Comparison of ENCODE assay signal across 1 cellular context in the genomic region with DNA sequence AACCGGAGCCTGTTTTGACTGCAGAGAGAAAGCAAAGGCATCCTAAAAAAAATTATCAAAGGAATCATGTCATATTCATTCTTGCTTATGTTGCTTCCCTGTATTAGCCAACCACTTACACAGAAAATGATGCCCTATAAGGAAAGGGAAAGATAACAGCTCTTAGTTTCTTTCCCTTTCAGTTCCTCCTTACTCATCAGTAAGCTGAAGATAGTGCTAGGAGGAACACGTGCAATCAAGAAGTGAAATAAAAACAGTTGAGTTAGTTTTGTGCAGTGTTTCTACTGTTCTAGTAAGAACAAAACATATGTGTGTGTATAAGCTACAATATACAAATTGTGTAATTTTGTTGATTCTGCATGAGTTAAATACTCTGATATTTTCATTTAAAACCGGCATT.
TF ChIP-seq lines count a peak whose summit lies in the region.

No MANE protein-coding gene starts in this region.

TF ChIP-seq in K562, 482 proteins besides CTCF, POLR2A, EP300 and RAD21 (continued from another document and continues in another):
- TF ChIP-seq, protein P1, sequence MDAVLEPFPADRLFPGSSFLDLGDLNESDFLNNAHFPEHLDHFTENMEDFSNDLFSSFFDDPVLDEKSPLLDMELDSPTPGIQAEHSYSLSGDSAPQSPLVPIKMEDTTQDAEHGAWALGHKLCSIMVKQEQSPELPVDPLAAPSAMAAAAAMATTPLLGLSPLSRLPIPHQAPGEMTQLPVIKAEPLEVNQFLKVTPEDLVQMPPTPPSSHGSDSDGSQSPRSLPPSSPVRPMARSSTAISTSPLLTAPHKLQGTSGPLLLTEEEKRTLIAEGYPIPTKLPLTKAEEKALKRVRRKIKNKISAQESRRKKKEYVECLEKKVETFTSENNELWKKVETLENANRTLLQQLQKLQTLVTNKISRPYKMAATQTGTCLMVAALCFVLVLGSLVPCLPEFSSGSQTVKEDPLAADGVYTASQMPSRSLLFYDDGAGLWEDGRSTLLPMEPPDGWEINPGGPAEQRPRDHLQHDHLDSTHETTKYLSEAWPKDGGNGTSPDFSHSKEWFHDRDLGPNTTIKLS (IDR thresholded peaks at IDR 0.05; ENCODE audit: borderline replicate concordance, low read depth) = no peak
- TF ChIP-seq, protein P2, sequence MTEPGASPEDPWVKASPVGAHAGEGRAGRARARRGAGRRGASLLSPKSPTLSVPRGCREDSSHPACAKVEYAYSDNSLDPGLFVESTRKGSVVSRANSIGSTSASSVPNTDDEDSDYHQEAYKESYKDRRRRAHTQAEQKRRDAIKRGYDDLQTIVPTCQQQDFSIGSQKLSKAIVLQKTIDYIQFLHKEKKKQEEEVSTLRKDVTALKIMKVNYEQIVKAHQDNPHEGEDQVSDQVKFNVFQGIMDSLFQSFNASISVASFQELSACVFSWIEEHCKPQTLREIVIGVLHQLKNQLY (CRISPR knock-in tag; conservative IDR thresholded peaks at IDR 0.05) = no peak
- TF ChIP-seq PHTF2 (CRISPR knock-in tag; IDR thresholded peaks at IDR 0.05) (no peak), KDM5B (IDR thresholded peaks at IDR 0.05; ENCODE audit: insufficient replicate concordance, low read depth, low read length) (no peak), ARNT (IDR thresholded peaks at IDR 0.05) (no peak), TAF15 (IDR thresholded peaks at IDR 0.05; ENCODE audit: low read depth, low read length) (no peak), POLR2AphosphoS2 (IDR thresholded peaks at IDR 0.05; ENCODE audit: low read length) (no peak), NFIC (IDR thresholded peaks at IDR 0.05) (no peak), NCOA2 (IDR thresholded peaks at IDR 0.05; ENCODE audit: partially characterized antibody in 2 of 2) (no peak), ZSCAN29 (IDR thresholded peaks at IDR 0.05) (no peak), BHLHE40 (IDR thresholded peaks at IDR 0.05; ENCODE audit: low read length) (peak; percentile 82), JUND (IDR thresholded peaks at IDR 0.05; ENCODE audit: borderline replicate concordance, low read depth, low read length) (0 out of 2 replicates have a peak, but pooled peaks have one; percentile 12), JUND (tag; IDR thresholded peaks at IDR 0.05; ENCODE audit: borderline replicate concordance, low read depth, low read length) (no peak; the same call in 2 of the 3 replicates), NCOA6 (IDR thresholded peaks at IDR 0.05) (no peak), SMARCA4 (IDR thresholded peaks at IDR 0.05) (peak; percentile 23; the same call in 1 of the 2 replicates), SRF (CRISPR knock-in tag; IDR thresholded peaks at IDR 0.05) (peak; percentile 69 to 95; a peak in 3 of 4 replicates), NR3C1 (CRISPR knock-in tag; IDR thresholded peaks at IDR 0.05) (no peak), ZNF282 (CRISPR knock-in tag; IDR thresholded peaks at IDR 0.05) (no peak), STAT5A (IDR thresholded peaks at IDR 0.05; ENCODE audit: borderline replicate concordance, low read length) (no peak), CEBPB (tag; IDR thresholded peaks at IDR 0.05) (peak; percentile 70; the same call in 1 of the 2 replicates), CEBPG (CRISPR knock-in tag; IDR thresholded peaks at IDR 0.05) (no peak), CEBPG (tag; conservative IDR thresholded peaks at IDR 0.05 in 1 of 2, IDR thresholded peaks at IDR 0.05 in 1 of 2) (peak; percentile 51 to 82; a peak in 3 of 4 replicates), SNRNP70 (optimal IDR thresholded peaks at IDR 0.05; ENCODE audit: low read depth, low read length) (no peak), CBFA2T2 (conservative IDR thresholded peaks at IDR 0.05) (no peak), ZNF75A (CRISPR knock-in tag; IDR thresholded peaks at IDR 0.05) (no peak), CCAR2 (IDR thresholded peaks at IDR 0.05; ENCODE audit: low read depth, low read length) (no peak), L3MBTL2 (IDR thresholded peaks at IDR 0.05) (peak; percentile 60), BRF1 (IDR thresholded peaks at IDR 0.05; ENCODE audit: borderline replicate concordance, extremely low read depth, insufficient read length) (no peak)
- TF ChIP-seq, protein P3, sequence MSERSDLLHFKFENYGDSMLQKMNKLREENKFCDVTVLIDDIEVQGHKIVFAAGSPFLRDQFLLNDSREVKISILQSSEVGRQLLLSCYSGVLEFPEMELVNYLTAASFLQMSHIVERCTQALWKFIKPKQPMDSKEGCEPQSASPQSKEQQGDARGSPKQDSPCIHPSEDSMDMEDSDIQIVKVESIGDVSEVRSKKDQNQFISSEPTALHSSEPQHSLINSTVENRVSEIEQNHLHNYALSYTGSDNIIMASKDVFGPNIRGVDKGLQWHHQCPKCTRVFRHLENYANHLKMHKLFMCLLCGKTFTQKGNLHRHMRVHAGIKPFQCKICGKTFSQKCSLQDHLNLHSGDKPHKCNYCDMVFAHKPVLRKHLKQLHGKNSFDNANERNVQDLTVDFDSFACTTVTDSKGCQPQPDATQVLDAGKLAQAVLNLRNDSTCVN (CRISPR knock-in tag; IDR thresholded peaks at IDR 0.05) = no peak
- TF ChIP-seq, protein P4, sequence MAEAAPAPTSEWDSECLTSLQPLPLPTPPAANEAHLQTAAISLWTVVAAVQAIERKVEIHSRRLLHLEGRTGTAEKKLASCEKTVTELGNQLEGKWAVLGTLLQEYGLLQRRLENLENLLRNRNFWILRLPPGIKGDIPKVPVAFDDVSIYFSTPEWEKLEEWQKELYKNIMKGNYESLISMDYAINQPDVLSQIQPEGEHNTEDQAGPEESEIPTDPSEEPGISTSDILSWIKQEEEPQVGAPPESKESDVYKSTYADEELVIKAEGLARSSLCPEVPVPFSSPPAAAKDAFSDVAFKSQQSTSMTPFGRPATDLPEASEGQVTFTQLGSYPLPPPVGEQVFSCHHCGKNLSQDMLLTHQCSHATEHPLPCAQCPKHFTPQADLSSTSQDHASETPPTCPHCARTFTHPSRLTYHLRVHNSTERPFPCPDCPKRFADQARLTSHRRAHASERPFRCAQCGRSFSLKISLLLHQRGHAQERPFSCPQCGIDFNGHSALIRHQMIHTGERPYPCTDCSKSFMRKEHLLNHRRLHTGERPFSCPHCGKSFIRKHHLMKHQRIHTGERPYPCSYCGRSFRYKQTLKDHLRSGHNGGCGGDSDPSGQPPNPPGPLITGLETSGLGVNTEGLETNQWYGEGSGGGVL (CRISPR knock-in tag; IDR thresholded peaks at IDR 0.05) = no peak
- TF ChIP-seq, protein P5, sequence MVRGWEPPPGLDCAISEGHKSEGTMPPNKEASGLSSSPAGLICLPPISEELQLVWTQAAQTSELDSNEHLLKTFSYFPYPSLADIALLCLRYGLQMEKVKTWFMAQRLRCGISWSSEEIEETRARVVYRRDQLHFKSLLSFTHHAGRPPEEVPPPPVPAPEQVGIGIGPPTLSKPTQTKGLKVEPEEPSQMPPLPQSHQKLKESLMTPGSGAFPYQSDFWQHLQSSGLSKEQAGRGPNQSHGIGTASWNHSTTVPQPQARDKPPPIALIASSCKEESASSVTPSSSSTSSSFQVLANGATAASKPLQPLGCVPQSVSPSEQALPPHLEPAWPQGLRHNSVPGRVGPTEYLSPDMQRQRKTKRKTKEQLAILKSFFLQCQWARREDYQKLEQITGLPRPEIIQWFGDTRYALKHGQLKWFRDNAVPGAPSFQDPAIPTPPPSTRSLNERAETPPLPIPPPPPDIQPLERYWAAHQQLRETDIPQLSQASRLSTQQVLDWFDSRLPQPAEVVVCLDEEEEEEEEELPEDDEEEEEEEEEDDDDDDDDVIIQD (CRISPR knock-in tag; IDR thresholded peaks at IDR 0.05) = no peak
- TF ChIP-seq, protein P6, sequence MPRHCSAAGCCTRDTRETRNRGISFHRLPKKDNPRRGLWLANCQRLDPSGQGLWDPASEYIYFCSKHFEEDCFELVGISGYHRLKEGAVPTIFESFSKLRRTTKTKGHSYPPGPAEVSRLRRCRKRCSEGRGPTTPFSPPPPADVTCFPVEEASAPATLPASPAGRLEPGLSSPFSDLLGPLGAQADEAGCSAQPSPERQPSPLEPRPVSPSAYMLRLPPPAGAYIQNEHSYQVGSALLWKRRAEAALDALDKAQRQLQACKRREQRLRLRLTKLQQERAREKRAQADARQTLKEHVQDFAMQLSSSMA (CRISPR knock-in tag; IDR thresholded peaks at IDR 0.05) = no peak
- TF ChIP-seq, protein P7, sequence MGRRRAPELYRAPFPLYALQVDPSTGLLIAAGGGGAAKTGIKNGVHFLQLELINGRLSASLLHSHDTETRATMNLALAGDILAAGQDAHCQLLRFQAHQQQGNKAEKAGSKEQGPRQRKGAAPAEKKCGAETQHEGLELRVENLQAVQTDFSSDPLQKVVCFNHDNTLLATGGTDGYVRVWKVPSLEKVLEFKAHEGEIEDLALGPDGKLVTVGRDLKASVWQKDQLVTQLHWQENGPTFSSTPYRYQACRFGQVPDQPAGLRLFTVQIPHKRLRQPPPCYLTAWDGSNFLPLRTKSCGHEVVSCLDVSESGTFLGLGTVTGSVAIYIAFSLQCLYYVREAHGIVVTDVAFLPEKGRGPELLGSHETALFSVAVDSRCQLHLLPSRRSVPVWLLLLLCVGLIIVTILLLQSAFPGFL (CRISPR knock-in tag; IDR thresholded peaks at IDR 0.05) = no peak
- TF ChIP-seq, protein P8, sequence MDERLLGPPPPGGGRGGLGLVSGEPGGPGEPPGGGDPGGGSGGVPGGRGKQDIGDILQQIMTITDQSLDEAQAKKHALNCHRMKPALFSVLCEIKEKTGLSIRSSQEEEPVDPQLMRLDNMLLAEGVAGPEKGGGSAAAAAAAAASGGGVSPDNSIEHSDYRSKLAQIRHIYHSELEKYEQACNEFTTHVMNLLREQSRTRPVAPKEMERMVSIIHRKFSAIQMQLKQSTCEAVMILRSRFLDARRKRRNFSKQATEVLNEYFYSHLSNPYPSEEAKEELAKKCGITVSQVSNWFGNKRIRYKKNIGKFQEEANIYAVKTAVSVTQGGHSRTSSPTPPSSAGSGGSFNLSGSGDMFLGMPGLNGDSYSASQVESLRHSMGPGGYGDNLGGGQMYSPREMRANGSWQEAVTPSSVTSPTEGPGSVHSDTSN (CRISPR knock-in tag; IDR thresholded peaks at IDR 0.05; ENCODE audit: low read depth) = no peak
- TF ChIP-seq, protein P8 (tag; conservative IDR thresholded peaks at IDR 0.05; ENCODE audit: low read depth) = no peak
- TF ChIP-seq, protein P9, sequence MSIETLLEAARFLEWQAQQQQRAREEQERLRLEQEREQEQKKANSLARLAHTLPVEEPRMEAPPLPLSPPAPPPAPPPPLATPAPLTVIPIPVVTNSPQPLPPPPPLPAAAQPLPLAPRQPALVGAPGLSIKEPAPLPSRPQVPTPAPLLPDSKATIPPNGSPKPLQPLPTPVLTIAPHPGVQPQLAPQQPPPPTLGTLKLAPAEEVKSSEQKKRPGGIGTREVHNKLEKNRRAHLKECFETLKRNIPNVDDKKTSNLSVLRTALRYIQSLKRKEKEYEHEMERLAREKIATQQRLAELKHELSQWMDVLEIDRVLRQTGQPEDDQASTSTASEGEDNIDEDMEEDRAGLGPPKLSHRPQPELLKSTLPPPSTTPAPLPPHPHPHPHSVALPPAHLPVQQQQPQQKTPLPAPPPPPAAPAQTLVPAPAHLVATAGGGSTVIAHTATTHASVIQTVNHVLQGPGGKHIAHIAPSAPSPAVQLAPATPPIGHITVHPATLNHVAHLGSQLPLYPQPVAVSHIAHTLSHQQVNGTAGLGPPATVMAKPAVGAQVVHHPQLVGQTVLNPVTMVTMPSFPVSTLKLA (conservative IDR thresholded peaks at IDR 0.05) = peak; percentile 44 to 75
- TF ChIP-seq, protein P10, sequence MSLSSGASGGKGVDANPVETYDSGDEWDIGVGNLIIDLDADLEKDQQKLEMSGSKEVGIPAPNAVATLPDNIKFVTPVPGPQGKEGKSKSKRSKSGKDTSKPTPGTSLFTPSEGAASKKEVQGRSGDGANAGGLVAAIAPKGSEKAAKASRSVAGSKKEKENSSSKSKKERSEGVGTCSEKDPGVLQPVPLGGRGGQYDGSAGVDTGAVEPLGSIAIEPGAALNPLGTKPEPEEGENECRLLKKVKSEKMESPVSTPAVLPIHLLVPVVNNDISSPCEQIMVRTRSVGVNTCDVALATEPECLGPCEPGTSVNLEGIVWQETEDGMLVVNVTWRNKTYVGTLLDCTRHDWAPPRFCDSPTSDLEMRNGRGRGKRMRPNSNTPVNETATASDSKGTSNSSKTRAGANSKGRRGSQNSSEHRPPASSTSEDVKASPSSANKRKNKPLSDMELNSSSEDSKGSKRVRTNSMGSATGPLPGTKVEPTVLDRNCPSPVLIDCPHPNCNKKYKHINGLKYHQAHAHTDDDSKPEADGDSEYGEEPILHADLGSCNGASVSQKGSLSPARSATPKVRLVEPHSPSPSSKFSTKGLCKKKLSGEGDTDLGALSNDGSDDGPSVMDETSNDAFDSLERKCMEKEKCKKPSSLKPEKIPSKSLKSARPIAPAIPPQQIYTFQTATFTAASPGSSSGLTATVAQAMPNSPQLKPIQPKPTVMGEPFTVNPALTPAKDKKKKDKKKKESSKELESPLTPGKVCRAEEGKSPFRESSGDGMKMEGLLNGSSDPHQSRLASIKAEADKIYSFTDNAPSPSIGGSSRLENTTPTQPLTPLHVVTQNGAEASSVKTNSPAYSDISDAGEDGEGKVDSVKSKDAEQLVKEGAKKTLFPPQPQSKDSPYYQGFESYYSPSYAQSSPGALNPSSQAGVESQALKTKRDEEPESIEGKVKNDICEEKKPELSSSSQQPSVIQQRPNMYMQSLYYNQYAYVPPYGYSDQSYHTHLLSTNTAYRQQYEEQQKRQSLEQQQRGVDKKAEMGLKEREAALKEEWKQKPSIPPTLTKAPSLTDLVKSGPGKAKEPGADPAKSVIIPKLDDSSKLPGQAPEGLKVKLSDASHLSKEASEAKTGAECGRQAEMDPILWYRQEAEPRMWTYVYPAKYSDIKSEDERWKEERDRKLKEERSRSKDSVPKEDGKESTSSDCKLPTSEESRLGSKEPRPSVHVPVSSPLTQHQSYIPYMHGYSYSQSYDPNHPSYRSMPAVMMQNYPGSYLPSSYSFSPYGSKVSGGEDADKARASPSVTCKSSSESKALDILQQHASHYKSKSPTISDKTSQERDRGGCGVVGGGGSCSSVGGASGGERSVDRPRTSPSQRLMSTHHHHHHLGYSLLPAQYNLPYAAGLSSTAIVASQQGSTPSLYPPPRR (CRISPR knock-in tag; IDR thresholded peaks at IDR 0.05; ENCODE audit: borderline replicate concordance) = no peak
- TF ChIP-seq, protein P11, sequence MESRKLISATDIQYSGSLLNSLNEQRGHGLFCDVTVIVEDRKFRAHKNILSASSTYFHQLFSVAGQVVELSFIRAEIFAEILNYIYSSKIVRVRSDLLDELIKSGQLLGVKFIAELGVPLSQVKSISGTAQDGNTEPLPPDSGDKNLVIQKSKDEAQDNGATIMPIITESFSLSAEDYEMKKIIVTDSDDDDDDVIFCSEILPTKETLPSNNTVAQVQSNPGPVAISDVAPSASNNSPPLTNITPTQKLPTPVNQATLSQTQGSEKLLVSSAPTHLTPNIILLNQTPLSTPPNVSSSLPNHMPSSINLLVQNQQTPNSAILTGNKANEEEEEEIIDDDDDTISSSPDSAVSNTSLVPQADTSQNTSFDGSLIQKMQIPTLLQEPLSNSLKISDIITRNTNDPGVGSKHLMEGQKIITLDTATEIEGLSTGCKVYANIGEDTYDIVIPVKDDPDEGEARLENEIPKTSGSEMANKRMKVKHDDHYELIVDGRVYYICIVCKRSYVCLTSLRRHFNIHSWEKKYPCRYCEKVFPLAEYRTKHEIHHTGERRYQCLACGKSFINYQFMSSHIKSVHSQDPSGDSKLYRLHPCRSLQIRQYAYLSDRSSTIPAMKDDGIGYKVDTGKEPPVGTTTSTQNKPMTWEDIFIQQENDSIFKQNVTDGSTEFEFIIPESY (CRISPR knock-in tag; IDR thresholded peaks at IDR 0.05) = no peak
